ENCODE assay signal across 19 cellular contexts in genomic region chr7:71323726-71324125, GRCh38.
"Had no signal": no experiment of that assay in that cellular context is flagged by ENCODE, and none has a peak within 500 bp of the region (broad histone marks: within the 10 kb centered on the region; RNA-seq: fewer than 3 reads in every experiment).

No MANE protein-coding gene starts in this region.

- ATAC-seq: K562, SK-N-SH treated with all-trans-retinoic acid at 6 μM for 48 hours had no signal

- DNase-seq: Kasumi-1, MV-4-11, NCI-H1048, NCI-H1105, NCI-H1417, NCI-H1436 treated with DMSO at 0.1 percent for 48 hours, NCI-H1694, NCI-H187 treated with DMSO at 0.1 percent for 48 hours, NCI-H2029 treated with DMSO at 0.1 percent for 48 hours, NCI-H2171 treated with DMSO at 0.1 percent for 48 hours, NCI-H2227 treated with DMSO at 0.1 percent for 48 hours, NCI-H524, NCI-H526 treated with DMSO at 0.1 percent for 48 hours, NCI-H774, SHP77 had no signal

- H3K9ac ChIP-seq: KMS-11 had no signal

- H3K27ac ChIP-seq: KMS-11, RWPE1 had no signal

- H3K4me3 ChIP-seq: K562 had no signal
